Comparison of ENCODE assay signal across 24 cellular contexts in genomic region chr17:73489333-73489732, GRCh38.
"Had no signal": no experiment of that assay in that cellular context is flagged by ENCODE, and none has a peak within 500 bp of the region (broad histone marks: within the 10 kb centered on the region; RNA-seq: fewer than 3 reads in every experiment).

No MANE protein-coding gene starts in this region.

- ATAC-seq: activated T-helper 17 cell treated with anti-CD3 and anti-CD28 coated beads, Interleukin-2, amount 50 U/mL, for 72 hours; effector memory CD8-positive, alpha-beta T cell; left cardiac atrium; mucosa of descending colon had no signal

- H3K27ac ChIP-seq: adrenal gland, ascending aorta, brain microvascular endothelial cell, esophagus muscularis mucosa, neural progenitor cell, sigmoid colon, testis, vagina had no signal

- H3K4me2 ChIP-seq: neural progenitor cell had no signal

- FAIRE-seq: frontal cortex, islet of Langerhans, TTC549 had no signal

- H3K36me3 ChIP-seq: adrenal gland, ascending aorta, brain microvascular endothelial cell, esophagus muscularis mucosa, neural progenitor cell, sigmoid colon, vagina had no signal

- H3K4me3 ChIP-seq: adrenal gland, ascending aorta, esophagus muscularis mucosa, mucosa of descending colon, neural progenitor cell, sigmoid colon, testis, vagina had no signal

- H3K9ac ChIP-seq: neural progenitor cell had no signal

- H3K4me1 ChIP-seq: adrenal gland, ascending aorta, esophagus muscularis mucosa, neural progenitor cell, sigmoid colon, testis, vagina had no signal

- DNase-seq: activated T-cell treated with anti-CD3 and anti-CD28 coated beads, Interleukin-2, amount 50 U/mL, for 24 hours; adrenal gland; brain microvascular endothelial cell; caudate nucleus; dermis blood vessel endothelial cell; effector memory CD8-positive, alpha-beta T cell; glutamatergic neuron; hippocampal formation; left cardiac atrium; mucosa of descending colon; retina; sigmoid colon; stimulated activated CD4-positive, alpha-beta T cell treated with anti-CD3 and anti-CD28 coated beads, Interleukin-4, amount 100 ng/mL, for 1 hour; stimulated activated naive CD4-positive, alpha-beta T cell; testis; trophoblast cell had no signal

- H3K9me3 ChIP-seq: adrenal gland, ascending aorta, testis, vagina had no signal

- H3K27me3 ChIP-seq: adrenal gland, ascending aorta, neural progenitor cell, testis, vagina had no signal
